ENCODE assay signal across 1 cellular context in the genomic region with DNA sequence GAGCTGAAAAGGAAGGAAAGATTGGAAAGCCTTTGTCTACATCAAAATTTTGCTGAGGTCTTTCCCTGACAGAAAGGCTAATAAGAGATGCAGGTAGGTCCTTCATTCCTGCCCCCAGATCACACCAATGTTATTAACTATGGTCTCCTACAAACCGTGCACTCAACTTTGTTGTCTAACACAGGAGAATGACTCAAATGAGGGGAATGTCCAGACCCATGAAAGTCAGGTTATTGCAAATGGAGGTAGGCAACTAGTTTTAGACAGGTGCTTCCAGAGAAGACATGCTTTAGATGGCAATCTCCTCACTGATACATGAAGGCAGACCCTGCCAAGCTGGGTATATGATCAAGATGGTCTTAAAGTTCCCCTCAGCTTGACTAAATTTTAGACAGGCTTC.
TF ChIP-seq lines count a peak whose summit lies in the region.

No MANE protein-coding gene starts in this region.

TF ChIP-seq in H1, 55 proteins besides CTCF, POLR2A, EP300 and RAD21 (continued from another document):
- TF ChIP-seq TBP (IDR thresholded peaks at IDR 0.05; ENCODE audit: low read depth, low read length) (no peak), SUZ12 (IDR thresholded peaks at IDR 0.05; ENCODE audit: low read length) (no peak), EZH2 (IDR thresholded peaks at IDR 0.05; ENCODE audit: low read depth, low read length, severe bottlenecking) (no peak), POLR2AphosphoS5 (IDR thresholded peaks at IDR 0.05; ENCODE audit: low read depth, low read length) (no peak), NRF1 (IDR thresholded peaks at IDR 0.05; ENCODE audit: low read depth, low read length) (no peak)
